ENCODE assay signal across 25 cellular contexts in the genomic region with DNA sequence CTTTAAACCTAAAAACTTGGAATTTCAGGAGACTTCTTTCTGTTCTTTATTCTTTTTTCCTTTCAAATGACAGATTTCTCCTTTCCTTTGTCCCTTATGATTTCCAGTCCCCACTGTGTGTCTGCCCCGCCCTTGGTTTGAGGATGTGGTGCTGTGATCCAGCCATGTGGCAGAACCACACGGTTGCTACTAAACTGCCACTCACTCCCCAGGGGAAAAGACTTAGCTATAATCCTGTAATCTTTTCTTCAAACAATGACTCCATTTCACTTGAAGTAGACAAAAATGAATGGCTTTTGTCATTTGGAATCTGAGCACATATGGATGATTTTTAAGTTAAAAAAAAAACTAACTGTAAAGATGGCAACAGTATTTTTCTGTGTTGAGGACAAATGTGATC.
"Had no signal": no experiment of that assay in that cellular context is flagged by ENCODE, and none has a peak within 500 bp of the region (broad histone marks: within the 10 kb centered on the region; RNA-seq: fewer than 3 reads in every experiment).

No MANE protein-coding gene starts in this region.

- H3K9me3 ChIP-seq: breast epithelium, colonic mucosa, esophagus squamous epithelium, left ventricle myocardium inferior, mucosa of descending colon, spleen, tibial nerve had no signal

- H3K36me3 ChIP-seq: breast epithelium, colonic mucosa, esophagus squamous epithelium, left ventricle myocardium inferior, spleen, tibial nerve had no signal

- FAIRE-seq: endometrium, frontal cortex had no signal

- H3K27ac ChIP-seq: breast epithelium, colonic mucosa, epithelial cell of prostate, esophagus squamous epithelium, left ventricle myocardium inferior, spleen, tibial nerve had no signal

- DNase-seq: activated CD4-positive, alpha-beta T cell treated with anti-CD3 and anti-CD28 coated beads for 1 hour; activated CD4-positive, alpha-beta T cell treated with anti-CD3 and anti-CD28 coated beads, Interleukin-2, amount 10 ng/mL, durations not matched to agents 7 days and 5 days; activated CD8-positive, alpha-beta T cell treated with anti-CD3 and anti-CD28 coated beads for 36 hours; activated gamma-delta T cell treated with Interleukin-2 at 50 U/mL for 16 hours; activated naive CD8-positive, alpha-beta T cell treated with anti-CD3 and anti-CD28 coated beads, Interleukin-2, amount 50 U/mL, for 24 hours; activated T-cell treated with anti-CD3 and anti-CD28 coated beads, Interleukin-2, amount 50 U/mL, for 4 hours; amygdala; colonic mucosa; effector CD8-positive, alpha-beta T cell; esophagus squamous epithelium; glutamatergic neuron; islet precursor cell; left ventricle myocardium inferior; mucosa of descending colon; posterior cingulate gyrus; right cardiac atrium; spleen; stimulated activated CD4-positive, alpha-beta T cell treated with anti-CD3 and anti-CD28 coated beads, Interleukin-2, amount 100 ng/mL, for 48 hours; stimulated activated naive CD4-positive, alpha-beta T cell treated with Interleukin-2 at 50 U/mL for 16 hours had no signal

- H3K27me3 ChIP-seq: breast epithelium, colonic mucosa, tibial nerve had no signal

- H3K4me1 ChIP-seq: breast epithelium, colonic mucosa, esophagus squamous epithelium, left ventricle myocardium inferior, spleen had no signal

- H3K4me3 ChIP-seq: breast epithelium, colonic mucosa, esophagus squamous epithelium, left ventricle myocardium inferior, lung, mucosa of descending colon, spleen, tibial nerve had no signal
